ENCODE assay signal across 25 cellular contexts in the genomic region with DNA sequence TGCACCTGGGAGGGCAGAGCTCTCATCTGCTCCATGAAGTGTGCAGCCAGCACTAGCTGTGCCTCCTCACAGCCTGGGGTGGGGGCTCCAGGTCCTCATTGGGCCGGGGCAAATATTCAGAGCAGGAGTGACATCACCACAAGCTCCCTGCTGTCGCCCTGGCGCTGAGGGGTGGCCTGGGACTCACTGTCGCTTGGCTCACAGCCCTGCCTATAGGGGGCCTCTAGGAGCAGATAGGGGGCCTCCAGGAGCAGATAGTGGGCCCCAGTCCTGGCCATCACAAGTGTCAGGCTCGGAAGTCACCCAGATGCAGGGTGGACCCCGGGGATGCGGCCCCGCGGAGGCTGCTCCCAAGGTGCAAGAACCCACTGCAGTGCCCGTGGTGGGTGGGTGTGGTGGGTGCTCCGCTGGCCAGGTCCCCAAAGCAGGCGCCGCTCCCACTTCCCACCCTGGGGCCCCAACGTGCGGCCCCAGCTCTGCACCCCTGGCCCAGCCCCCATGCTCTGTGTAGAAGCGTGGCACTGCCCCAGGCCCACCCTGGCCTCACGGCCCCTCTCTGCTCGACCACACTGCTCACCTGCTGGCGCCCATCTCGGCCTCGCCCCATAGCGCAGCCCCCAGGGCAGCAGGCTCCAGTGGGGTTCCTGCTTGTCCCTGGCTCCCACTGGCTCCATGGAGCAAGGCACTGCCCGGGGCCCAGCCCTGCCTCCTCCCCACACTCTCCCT. TPM values are rescaled to one million over a fixed set of nuclear protein-coding genes. Genes with fewer than 3 reads are reported as not detected.
DNase-seq lines count a peak whose midpoint lies in the region; ATAC-seq, FAIRE-seq and TF ChIP-seq lines count a peak whose summit lies in the region.
"Had no signal": no experiment of that assay in that cellular context is flagged by ENCODE, and none has a peak within 500 bp of the region (broad histone marks: within the 10 kb centered on the region; RNA-seq: fewer than 3 reads in every experiment).

No MANE protein-coding gene starts in this region.

- no peak overlapping the region for H3K18ac ChIP-seq in H1 (ENCODE audit: extremely low read depth, low read length)

- no peak overlapping the region for H3K56ac ChIP-seq in H1 (replicated peaks; ENCODE audit: insufficient read length, low read depth, low read length)

- POLR2A ChIA-PET in H1 (lab: Charles Lee; ENCODE audit: partially characterized antibody), result no interaction called here

- H3K4me3 ChIP-seq in right cardiac atrium (ENCODE audit: low read length), result no peak overlapping the region
- H3K4me3 ChIP-seq in H1 (ENCODE audit: extremely low read depth in 1 of 4, insufficient read depth in 2 of 4, low read depth in 3 of 4, low read length in 4 of 4), result no peak overlapping the region
- H3K4me3 ChIP-seq in osteoblast (ENCODE audit: insufficient read depth, low read length), result no peak overlapping the region
- no peak overlapping the region for H3K4me3 ChIP-seq in aorta (ENCODE audit: low read length in 2 of 2)
- no peak overlapping the region for H3K4me3 ChIP-seq in stomach
- H3K4me3 ChIP-seq: GM23248, SJCRH30 had no signal

- TF ChIP-seq CTCF in H1 (IDR thresholded peaks at IDR 0.05; ENCODE audit: control extremely low read depth in 1 of 3, insufficient read depth in 1 of 3, low read depth in 1 of 3, low read length in 3 of 3) (peak; percentile 10 to 16 (median 16); a peak in 3 of 4 replicates), osteoblast (IDR thresholded peaks at IDR 0.05; ENCODE audit: extremely low read depth, low read depth, low read length) (no peak), stomach (IDR thresholded peaks at IDR 0.05) (no peak)

- H4K91ac ChIP-seq in H1 (replicated peaks; ENCODE audit: insufficient read length, low read length), result no peak overlapping the region

- H3K4ac ChIP-seq in H1 (replicated peaks; ENCODE audit: insufficient read length, low read depth, low read length), result no peak overlapping the region

- DNase-seq in right cardiac atrium (peak in 2 of 3 donors; percentile 40 to 44), left cardiac atrium (no peak), H1 (ENCODE audit: low read depth in 1 of 2, low spot score in 2 of 2) (no peak), osteoblast (ENCODE audit: insufficient read length, low spot score, missing footprints) (peak; percentile 29), aorta (peak in 1 of 2 donors; percentile 73), stomach (no peak), NCI-H2081 treated with DMSO at 0.1 percent for 48 hours (lab: John Stamatoyannopoulos, UW) (no peak)
- DNase-seq in activated effector memory CD4-positive, alpha-beta T cell treated with anti-CD3 and anti-CD28 coated beads, Interleukin-2, amount 50 U/mL, for 16 hours, result no peak
- DNase-seq: CD4-positive, alpha-beta T cell; COR-L47; DMS53; GM23248; NCI-H1092 treated with DMSO at 0.1 percent for 48 hours; NCI-H1436 treated with DMSO at 0.1 percent for 48 hours; NCI-H187 treated with DMSO at 0.1 percent for 48 hours; NCI-H2107; NCI-H524; NCI-H748 treated with DMSO at 0.1 percent for 48 hours; SJCRH30 had no signal

- H2AK5ac ChIP-seq in H1 (ENCODE audit: low read depth, low read length), result no peak overlapping the region

- H3K27ac ChIP-seq in right cardiac atrium (ENCODE audit: low read length), result no peak overlapping the region
- H3K27ac ChIP-seq in H1 (ENCODE audit: low read depth, low read length), result no peak overlapping the region
- H3K27ac ChIP-seq in osteoblast (ENCODE audit: low read depth, low read length), result no peak overlapping the region
- H3K27ac ChIP-seq in aorta (ENCODE audit: low read depth in 1 of 2, low read length in 2 of 2), result no peak overlapping the region
- no peak overlapping the region for H3K27ac ChIP-seq in stomach
- H3K27ac ChIP-seq: BLaER1 treated with 17β-estradiol and CSF1 and Interleukin-3, amounts not matched to agents 10 nM and 100 nM; GM23248; SJCRH30 had no signal

- no peak overlapping the region for H3K9ac ChIP-seq in H1 (replicated peaks in 1 of 4; ENCODE audit: extremely low read depth in 1 of 4, low read depth in 3 of 4, low read length in 3 of 4)
- H3K9ac ChIP-seq: BLaER1 treated with 17β-estradiol and CSF1 and Interleukin-3, amounts not matched to agents 10 nM and 100 nM; GM23248 had no signal

- H3K14ac ChIP-seq in H1 (ENCODE audit: insufficient read length), result no peak overlapping the region

- H2BK12ac ChIP-seq in H1 (ENCODE audit: low read depth, low read length), result no peak overlapping the region

- no peak overlapping the region for H2BK120ac ChIP-seq in H1 (replicated peaks; ENCODE audit: low read depth, low read length)

- no peak overlapping the region; the same call in 1 of the 2 replicates for H2BK15ac ChIP-seq in H1 (ENCODE audit: low read length)

- 0 out of 2 replicates have a peak overlapping the region, but pooled peaks have one; percentile 7 for H2BK5ac ChIP-seq in H1 (ENCODE audit: low read depth, low read length)

- H4K8ac ChIP-seq in H1 (ENCODE audit: extremely low read depth, insufficient read depth, low read length), result no peak overlapping the region

- no peak overlapping the region for H4K5ac ChIP-seq in H1 (ENCODE audit: insufficient read length, low read depth, low read length)

- H3K36me3 ChIP-seq in H1 (ENCODE audit: control insufficient read depth in 2 of 4, insufficient read depth in 4 of 4, low read length in 3 of 4), result no peaks in the 10 kb centered on the region
- no peaks in the 10 kb centered on the region for H3K36me3 ChIP-seq in osteoblast (ENCODE audit: insufficient read depth, low read length)
- peaks cover 0 to 4% of the 10 kb centered on the region in 2 donors for H3K36me3 ChIP-seq in aorta (ENCODE audit: control insufficient read depth in 1 of 2, insufficient read depth in 2 of 2, low read length in 1 of 2)
- H3K36me3 ChIP-seq in stomach, result peaks cover 4 to 26% (median 17%) of the 10 kb centered on the region in 4 donors
- H3K36me3 ChIP-seq: SJCRH30 had no signal

- H3K4me1 ChIP-seq in right cardiac atrium (ENCODE audit: control insufficient read depth, insufficient read depth, low read length) (no peaks in the 10 kb centered on the region), H1 (replicated peaks in 1 of 4; ENCODE audit: control insufficient read depth in 3 of 4, insufficient read depth in 4 of 4, low read length in 3 of 4) (peaks cover 0 to 13% (median 5%) of the 10 kb centered on the region in 4 experiments; a peak in 5 of 7 replicates), osteoblast (ENCODE audit: insufficient read depth, low read length) (no peaks in the 10 kb centered on the region), aorta (ENCODE audit: control insufficient read depth in 1 of 2, insufficient read depth in 2 of 2, low read length in 2 of 2) (peaks cover 0 to 2% of the 10 kb centered on the region in 2 donors), stomach (peaks cover 8 to 32% (median 20%) of the 10 kb centered on the region in 4 donors)
- H3K4me1 ChIP-seq: SJCRH30 had no signal

- H3K27me3 ChIP-seq in right cardiac atrium (ENCODE audit: control insufficient read depth, insufficient read depth) (no peaks in the 10 kb centered on the region), H1 (replicated peaks in 1 of 4; ENCODE audit: control insufficient read depth in 3 of 4, extremely low read depth in 1 of 4, insufficient read depth in 3 of 4, low read length in 3 of 4) (no peaks in the 10 kb centered on the region), osteoblast (ENCODE audit: insufficient read depth, low read length) (no peaks in the 10 kb centered on the region), aorta (ENCODE audit: control insufficient read depth in 1 of 2, insufficient read depth in 2 of 2, low read length in 1 of 2) (no peaks in the 10 kb centered on the region), stomach (no peaks in the 10 kb centered on the region)
- H3K27me3 ChIP-seq: BLaER1 treated with 17β-estradiol and CSF1 and Interleukin-3, amounts not matched to agents 10 nM and 100 nM; SJCRH30 had no signal

- no peak; a peak in 1 of 4 replicates for TF ChIP-seq RAD21 in H1 (IDR thresholded peaks at IDR 0.05 in 1 of 2, conservative IDR thresholded peaks at IDR 0.05 in 1 of 2; ENCODE audit: low read depth in 2 of 2, low read length in 2 of 2)

- CTCF ChIA-PET in H1 (lab: Charles Lee; ENCODE audit: partially characterized antibody), result interaction anchor here (1.0 to 2.1 kb wide), 2 partner anchors 169 to 325 kb away, joined by 3 to 8 read pairs; no protein-coding TSS in a partner anchor

- no peak overlapping the region for H3K4me2 ChIP-seq in H1 (ENCODE audit: insufficient read depth in 1 of 2, low read depth in 2 of 2, low read length in 2 of 2)
- no peak overlapping the region for H3K4me2 ChIP-seq in osteoblast (ENCODE audit: insufficient read depth, low read length)
- H3K4me2 ChIP-seq: BLaER1 treated with 17β-estradiol and CSF1 and Interleukin-3, amounts not matched to agents 10 nM and 100 nM had no signal

- ATAC-seq in right cardiac atrium (peak; percentile 25 to 68), left cardiac atrium (no peak), aorta (ENCODE audit: low FRiP score) (peak; percentile 38)
- ATAC-seq: HCT116, SK-N-SH treated with all-trans-retinoic acid at 6 μM for 48 hours had no signal

- H4K20me1 ChIP-seq in H1 (replicated peaks in 1 of 2; ENCODE audit: control insufficient read depth in 1 of 2, insufficient read depth in 2 of 2, low read length in 2 of 2) (no peaks in the 10 kb centered on the region), osteoblast (ENCODE audit: insufficient read depth, low read length) (peaks cover 4% of the 10 kb centered on the region)

- H2BK20ac ChIP-seq in H1 (ENCODE audit: low read length), result no peak overlapping the region

- no peak overlapping the region for H2AFZ ChIP-seq in H1 (ENCODE audit: low read length)
- H2AFZ ChIP-seq in osteoblast (ENCODE audit: low read length), result no peak overlapping the region
- H2AFZ ChIP-seq: GM23248 had no signal

- H3K79me2 ChIP-seq in H1 (ENCODE audit: control insufficient read depth in 1 of 2, insufficient read depth in 2 of 2, low read length in 2 of 2) (peaks cover 0 to 22% of the 10 kb centered on the region in 2 experiments; a peak in 2 of 4 replicates), osteoblast (ENCODE audit: insufficient read depth, low read length) (no peaks in the 10 kb centered on the region)

- H3K9me3 ChIP-seq in right cardiac atrium (ENCODE audit: control insufficient read depth, low read length) (no peaks in the 10 kb centered on the region), H1 (ENCODE audit: insufficient read depth in 2 of 2, low read depth in 1 of 2, low read length in 1 of 2) (no peaks in the 10 kb centered on the region), osteoblast (ENCODE audit: low read depth, low read length) (no peaks in the 10 kb centered on the region), aorta (ENCODE audit: control insufficient read depth, low read length) (no peaks in the 10 kb centered on the region), stomach (no peaks in the 10 kb centered on the region)
- H3K9me3 ChIP-seq: SJCRH30 had no signal

- peaks cover 3% of the 10 kb centered on the region; the same call in 1 of the 2 replicates for H3K79me1 ChIP-seq in H1 (ENCODE audit: low read depth, low read length)

- 95% methylated on average over 23 of the region's 23 CpGs for WGBS in right cardiac atrium
- 87% methylated on average over 10 of the region's 23 CpGs; no CpG with 5 or more reads in 1 of the 2 experiments for WGBS in H1 (ENCODE audit: extremely low coverage in 1 of 2, insufficient coverage in 1 of 2, insufficient read length in 1 of 2, insufficient replicate concordance in 2 of 2, low coverage in 1 of 2, low lambda C conversion rate in 2 of 2, missing lambda C conversion rate in 1 of 2), 2 experiments
- WGBS in aorta, 2 donors, result 95 to 99% methylated on average over 23 of the region's 23 CpGs
- 89 to 99% (median 95%) methylated on average over 18 to 23 of the region's 23 CpGs for WGBS in stomach, 5 donors

- TF ChIP-seq POLR2A in H1 (IDR thresholded peaks at IDR 0.05; ENCODE audit: control extremely low read depth in 1 of 2, low read depth in 2 of 2, low read length in 2 of 2) (no peak), stomach (IDR thresholded peaks at IDR 0.05) (no peak)

- intact Hi-C loops in right cardiac atrium (cut with DNase I) (no loop called here), left cardiac atrium (cut with DNase I) (no loop called here), aorta (cut with DNase I) (no loop called here), stomach (cut with DNase I; ENCODE audit: low total_unique reads) (no loop called here)

- FAIRE-seq in H1 (lab: Jason Lieb, UNC), result no peak
- FAIRE-seq: GM18507, RCC 7860 had no signal

- TF ChIP-seq EP300 in H1 (IDR thresholded peaks at IDR 0.05; ENCODE audit: borderline replicate concordance in 1 of 2, low read depth in 2 of 2, low read length in 2 of 2) (no peak), stomach (IDR thresholded peaks at IDR 0.05) (no peak)

- H3K23ac ChIP-seq in H1 (ENCODE audit: insufficient read length), result no peak overlapping the region

- no peaks in the 10 kb centered on the region for H3K23me2 ChIP-seq in H1 (ENCODE audit: low read depth, low read length)

RNA-seq across cellular contexts. Expression of a gene that starts 18.0 kb away (rescaled TPM):
- total RNA-seq in right cardiac atrium, result 10 to 100 TPM; 42.7 to 51.6 (median 44.7) TPM
- polyA plus RNA-seq in right cardiac atrium, result 17.9 TPM
- total RNA-seq in left cardiac atrium, result 10 to 100 TPM; 35.3 to 43.8 TPM
- total RNA-seq in H1 (2021; fragmentation: NEBNext Ultra II Directional; extraction: Animal tissue kit (Norgen Biotek cat#: 25700)), result 29.7 and 30.6 TPM in 2 replicates
- polyA plus RNA-seq in H1 (2011; rRNA removed), result 5.8 and 9.6 TPM in 2 replicates
- 12.2 TPM for polyA plus RNA-seq in H1 (2011; cell fraction: cytosol; rRNA removed)
- polyA plus RNA-seq in H1 (2011; cell fraction: nucleus; rRNA removed), result 13.6 TPM
- polyA plus RNA-seq in H1 (2012, experiment 1 of 2), result 11.6 to 22.8 TPM (median 15.3 TPM) in 4 replicates
- polyA plus RNA-seq in H1 (2012, experiment 2 of 2), result 5.7 TPM
- 24.7 TPM for polyA plus RNA-seq in H1 (2013, experiment 1 of 2)
- polyA plus RNA-seq in H1 (2013, experiment 2 of 2), result 23.0 TPM
- polyA minus RNA-seq in H1 (2011; rRNA and poly(A)+ RNA removed), result 14.4 and 25.8 TPM in 2 replicates
- 6.5 TPM for polyA minus RNA-seq in H1 (2011; cell fraction: cytosol; rRNA and poly(A)+ RNA removed)
- 31.6 TPM for polyA minus RNA-seq in H1 (2011; cell fraction: nucleus; rRNA and poly(A)+ RNA removed)
- 21.0 and 21.8 TPM in 2 replicates for total RNA-seq in osteoblast
- 10 to 100 TPM; 28.6 to 35.8 TPM for total RNA-seq in aorta
- 10 to 100 TPM; 16.6 to 26.7 TPM for polyA plus RNA-seq in aorta
- total RNA-seq in stomach, result 10 to 100 TPM; 11.1 to 44.6 (median 21.2) TPM
- 10 to 100 TPM; 10.2 to 21.2 (median 18.5) TPM for polyA plus RNA-seq in stomach

RNA-seq across cellular contexts. Expression of a gene that starts 39.4 kb away (rescaled TPM):
- total RNA-seq in right cardiac atrium, result 10 to 100 TPM; 25.3 to 32.7 (median 28.7) TPM
- 54.9 TPM for polyA plus RNA-seq in right cardiac atrium
- total RNA-seq in left cardiac atrium, result 10 to 100 TPM; 30.1 to 36.6 TPM
- 65.8 and 73.0 TPM in 2 replicates for total RNA-seq in H1 (2021; fragmentation: NEBNext Ultra II Directional; extraction: Animal tissue kit (Norgen Biotek cat#: 25700))
- 14.0 and 21.0 TPM in 2 replicates for polyA plus RNA-seq in H1 (2011; rRNA removed)
- polyA plus RNA-seq in H1 (2011; cell fraction: cytosol; rRNA removed), result 28.3 TPM
- 4.7 TPM for polyA plus RNA-seq in H1 (2011; cell fraction: nucleus; rRNA removed)
- 28.6 to 54.2 TPM (median 32.1 TPM) in 4 replicates for polyA plus RNA-seq in H1 (2012, experiment 1 of 2)
- polyA plus RNA-seq in H1 (2012, experiment 2 of 2), result 46.0 TPM
- polyA plus RNA-seq in H1 (2013, experiment 1 of 2), result 118 TPM
- 142 TPM for polyA plus RNA-seq in H1 (2013, experiment 2 of 2)
- polyA minus RNA-seq in H1 (2011; rRNA and poly(A)+ RNA removed), result 5.9 and 6.1 TPM in 2 replicates
- 6.5 TPM for polyA minus RNA-seq in H1 (2011; cell fraction: cytosol; rRNA and poly(A)+ RNA removed)
- 11.9 TPM for polyA minus RNA-seq in H1 (2011; cell fraction: nucleus; rRNA and poly(A)+ RNA removed)
- total RNA-seq in osteoblast, result 23.5 and 24.8 TPM in 2 replicates
- 10 to 100 TPM; 10.7 to 16.7 TPM for total RNA-seq in aorta
- polyA plus RNA-seq in aorta, result 10 to 100 TPM; 28.3 to 85.8 TPM
- 10 to 100 TPM in 4 of 5 donors, 1 to 10 TPM in 1; 1.2 to 70.1 (median 50.8) TPM for total RNA-seq in stomach
- polyA plus RNA-seq in stomach, result 10 to 100 TPM; 56.4 to 97.8 (median 69.0) TPM

RNA-seq across cellular contexts. Expression of a gene that starts 53.1 kb away (rescaled TPM):
- total RNA-seq in right cardiac atrium (under 1 TPM in 3 of 4 donors, not detected in 1; 0.32 to 0.37 (median 0.34) TPM), left cardiac atrium (under 1 TPM; 0.10 to 0.65 TPM), osteoblast (under 0.01 TPM in 1 of 2 replicates, not detected in the other), aorta (under 1 TPM; 0.13 to 0.24 TPM), stomach (not detected)
- polyA plus RNA-seq in right cardiac atrium (0.29 TPM), H1 (2011; rRNA removed) (0.03 and 0.09 TPM in 2 replicates), aorta (not detected), stomach (not detected)
- not detected in 2 replicates for total RNA-seq in H1 (2021; fragmentation: NEBNext Ultra II Directional; extraction: Animal tissue kit (Norgen Biotek cat#: 25700))
- 0.05 TPM for polyA plus RNA-seq in H1 (2011; cell fraction: cytosol; rRNA removed)
- polyA plus RNA-seq in H1 (2011; cell fraction: nucleus; rRNA removed), result 0.06 TPM
- 0.12 to 0.23 TPM (median 0.16 TPM) in 4 replicates for polyA plus RNA-seq in H1 (2012, experiment 1 of 2)
- polyA plus RNA-seq in H1 (2012, experiment 2 of 2), result not detected
- polyA plus RNA-seq in H1 (2013, experiment 1 of 2), result 0.10 TPM
- 0.11 TPM for polyA plus RNA-seq in H1 (2013, experiment 2 of 2)
- polyA minus RNA-seq in H1 (2011; rRNA and poly(A)+ RNA removed), result 0.25 and 0.27 TPM in 2 replicates
- not detected for polyA minus RNA-seq in H1 (2011; cell fraction: cytosol; rRNA and poly(A)+ RNA removed)
- not detected for polyA minus RNA-seq in H1 (2011; cell fraction: nucleus; rRNA and poly(A)+ RNA removed)
- total RNA-seq: CD4-positive, alpha-beta T cell; G401 had no signal

Comparison
In these comparisons a context has a peak if more than half of its experiments do, and no peak if none do; other contexts are left out.
1. ATAC-seq: peak in right cardiac atrium (2 of 2) and aorta (single experiment); none in left cardiac atrium (0 of 2).
2. DNase-seq: peak in right cardiac atrium (2 of 3) and osteoblast (single experiment); none in left cardiac atrium (single experiment), H1 (0 of 2), stomach (single experiment), activated effector memory CD4-positive, alpha-beta T cell treated with anti-CD3 and anti-CD28 coated beads, Interleukin-2, amount 50 U/mL, for 16 hours (single experiment) and NCI-H2081 treated with DMSO at 0.1 percent for 48 hours (single experiment).
3. CTCF ChIP-seq: peak in H1 (3 of 3); none in osteoblast (single experiment) and stomach (0 of 7).